8 cellular contexts compared by ENCODE assay signal in the genomic region with DNA sequence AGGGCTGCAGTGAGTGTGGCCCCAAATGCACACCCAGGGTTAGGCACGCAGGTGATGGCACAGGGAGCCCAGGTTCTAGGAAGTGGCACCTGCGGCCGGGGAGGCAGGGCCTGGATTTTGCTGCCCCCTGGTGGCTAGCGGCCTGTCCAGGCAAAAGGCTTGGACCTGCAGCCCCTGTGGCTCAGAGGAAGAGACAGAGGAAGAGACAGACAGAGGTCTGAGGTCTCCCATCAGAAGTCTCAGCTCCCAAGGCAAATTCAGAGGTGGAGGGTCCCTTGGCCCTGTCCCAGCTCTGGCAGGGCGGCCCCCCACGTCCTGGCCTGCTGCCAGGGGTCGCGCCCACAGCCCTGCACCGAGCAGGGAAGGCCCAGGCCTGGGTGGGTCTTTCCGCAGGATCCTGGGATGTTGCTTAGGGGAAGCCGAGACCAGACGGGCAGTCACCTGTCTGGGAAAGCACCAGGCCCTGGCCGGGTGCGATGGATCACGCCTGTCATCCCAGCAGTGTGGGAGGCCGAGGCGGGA. TPM values are rescaled to one million over a fixed set of nuclear protein-coding genes. Genes with fewer than 3 reads are reported as not detected.
DNase-seq lines count a peak whose midpoint lies in the region; FAIRE-seq and TF ChIP-seq lines count a peak whose summit lies in the region.

No MANE protein-coding gene starts in this region.

- peak overlapping the region in 1 of 3 experiments; percentile 14 for H3K4me3 Mint-ChIP-seq in nephron

- H3K36me3 Mint-ChIP-seq in nephron (ENCODE audit: low read depth), result no peaks in the 10 kb centered on the region

- no peaks in the 10 kb centered on the region for H3K9me3 ChIP-seq in stomach

- H3K27ac Mint-ChIP-seq in nephron, result peak overlapping the region in 2 of 3 experiments; percentile 62 to 86

- no peak for TF ChIP-seq EP300 in stomach (IDR thresholded peaks at IDR 0.05)

- TF ChIP-seq POLR2A in stomach (IDR thresholded peaks at IDR 0.05), result no peak

- H3K27ac ChIP-seq in stomach, result peak overlapping the region; percentile 92 to 98 (median 97)

- H3K9me3 Mint-ChIP-seq in nephron, result no peaks in the 10 kb centered on the region

- peaks cover 0 to 29% (median 0%) of the 10 kb centered on the region in 3 donors for H3K27me3 ChIP-seq in stomach

- H3K36me3 ChIP-seq in stomach, result no peaks in the 10 kb centered on the region

- no peaks in the 10 kb centered on the region for H3K4me1 Mint-ChIP-seq in nephron

- 3 to 11% (median 5%) methylated on average over 16 to 17 of the region's 17 CpGs for WGBS in stomach, 5 donors

- peaks cover 4% of the 10 kb centered on the region for H3K27me3 Mint-ChIP-seq in nephron (ENCODE audit: low read depth)

- H3K4me3 ChIP-seq in stomach, result peak overlapping the region; percentile 52 to 67 (median 54)

- H3K4me1 ChIP-seq in stomach, result peaks cover 57 to 74% (median 67%) of the 10 kb centered on the region in 4 donors

- TF ChIP-seq CTCF in nephron (IDR thresholded peaks at IDR 0.05; ENCODE audit: unreplicated experiment in 3 of 3), result peak; percentile 88 to 92 (median 89)
- TF ChIP-seq CTCF in stomach (IDR thresholded peaks at IDR 0.05), result peak in 5 of 7 experiments; percentile 85 to 96 (median 94)

- intact Hi-C loops in stomach (cut with DNase I; ENCODE audit: low total_unique reads), result loop anchor here (10.0 kb wide), 1 partner anchor 97 kb away; no protein-coding TSS in a partner anchor

- DNase-seq in NK-92 treated with Interleukin-12 subunit alpha and Interleukin-12 subunit beta, amount 100 ng/mL, for 24 hours (lab: John Stamatoyannopoulos, UW), result peak; percentile 72
- DNase-seq in NK-92 (lab: John Stamatoyannopoulos, UW; ENCODE audit: unreplicated experiment) (no peak), HTR-8/SVneo (ENCODE audit: insufficient read length, low spot score) (peak; percentile 71), RCC 7860 (ENCODE audit: low spot score) (peak; percentile 44), fibroblast of peridontal ligament (ENCODE audit: extremely low read depth) (peak; percentile 51), stomach (peak; percentile 90)
- peak; percentile 74 for DNase-seq in activated T-helper 9 cell treated with anti-CD3 and anti-CD28 coated beads, Interleukin-2, amount 50 U/mL, for 16 hours (ENCODE audit: low read depth)

- no peak for FAIRE-seq in HTR-8/SVneo (lab: Jason Lieb, UNC)
- FAIRE-seq in RCC 7860 (lab: Jason Lieb, UNC), result no peak

RNA-seq across cellular contexts. Expression of a gene that starts 8.0 kb away (rescaled TPM):
- total RNA-seq in stomach, result 100 to 1,000 TPM in 3 of 5 donors, 10 to 100 TPM in 2; 33.2 to 413 (median 301) TPM
- polyA plus RNA-seq in stomach, result 100 to 1,000 TPM in 1 of 3 donors, 10 to 100 TPM in 2; 58.0 to 128 (median 64.8) TPM

RNA-seq across cellular contexts. Expression of a gene that starts 18.1 kb away (rescaled TPM):
- 1 to 10 TPM in 1 of 5 donors, not detected in 4; 9.6 TPM for total RNA-seq in stomach
- polyA plus RNA-seq in stomach, result under 1 TPM in 1 of 3 donors, not detected in 2; 0.25 TPM

RNA-seq across cellular contexts. Expression of a gene that starts 21.7 kb away (rescaled TPM):
- 10 to 100 TPM in 4 of 5 donors, 1 to 10 TPM in 1; 6.4 to 86.0 (median 27.9) TPM for total RNA-seq in stomach
- polyA plus RNA-seq in stomach, result 10 to 100 TPM in 2 of 3 donors, 1 to 10 TPM in 1; 7.6 to 17.2 (median 15.6) TPM

RNA-seq across cellular contexts. Expression of a gene that starts 38.4 kb away (rescaled TPM):
- total RNA-seq in stomach, result 100 to 1,000 TPM in 1 of 5 donors, 10 to 100 TPM in 3, 1 to 10 TPM in 1; 8.5 to 668 (median 21.0) TPM
- polyA plus RNA-seq in stomach, result 10 to 100 TPM; 18.9 to 23.8 (median 20.9) TPM
